ENCODE assay signal across 10 cellular contexts in genomic region chr2:175152242-175152641, GRCh38. TPM values are rescaled to one million over a fixed set of nuclear protein-coding genes. Genes with fewer than 3 reads are reported as not detected.
A peak's percentile ranks its signal among the peaks of the same experiment; 100 is the strongest.
DNase-seq lines count a peak whose midpoint lies in the region; ATAC-seq and TF ChIP-seq lines count a peak whose summit lies in the region.
"Had no signal": no experiment of that assay in that cellular context is flagged by ENCODE, and none has a peak within 500 bp of the region (broad histone marks: within the 10 kb centered on the region; RNA-seq: fewer than 3 reads in every experiment).

No MANE protein-coding gene starts in this region.

- no peak overlapping the region for H3K4me3 Mint-ChIP-seq in activated naive CD4-positive, alpha-beta T cell treated with anti-CD3 and anti-CD28 coated beads for 36 hours
- H3K4me3 Mint-ChIP-seq in stimulated activated naive B cell treated with anti-CD40 and anti-IgM and Interleukin-4, amounts not matched to agents 10 μg/mL and 1 μg/mL and 100 μg/mL, for 72 hours, result no peak overlapping the region
- no peak overlapping the region for H3K4me3 Mint-ChIP-seq in HFFc6

- intact Hi-C loops in activated naive CD4-positive, alpha-beta T cell treated with anti-CD3 and anti-CD28 coated beads for 36 hours (cut with micrococcal nuclease), result loop anchor here (1.0 to 5.0 kb wide), 2 partner anchors 16 to 400 kb away; partner anchors contain the start of gene ATF2

- peaks cover 16% of the 10 kb centered on the region for H3K36me3 Mint-ChIP-seq in activated naive CD4-positive, alpha-beta T cell treated with anti-CD3 and anti-CD28 coated beads for 36 hours (ENCODE audit: low read depth)
- H3K36me3 Mint-ChIP-seq in stimulated activated naive B cell treated with anti-CD40 and anti-IgM and Interleukin-4, amounts not matched to agents 10 μg/mL and 1 μg/mL and 100 μg/mL, for 72 hours, result peaks cover 12 to 28% of the 10 kb centered on the region in 2 donors
- H3K36me3 Mint-ChIP-seq in HFFc6 (ENCODE audit: low read depth), result peaks cover 26% of the 10 kb centered on the region

- no peaks in the 10 kb centered on the region for H3K27me3 Mint-ChIP-seq in activated naive CD4-positive, alpha-beta T cell treated with anti-CD3 and anti-CD28 coated beads for 36 hours (ENCODE audit: low read depth)
- H3K27me3 Mint-ChIP-seq in stimulated activated naive B cell treated with anti-CD40 and anti-IgM and Interleukin-4, amounts not matched to agents 10 μg/mL and 1 μg/mL and 100 μg/mL, for 72 hours, result no peaks in the 10 kb centered on the region
- no peaks in the 10 kb centered on the region for H3K27me3 Mint-ChIP-seq in HFFc6 (ENCODE audit: insufficient read depth)

- no peaks in the 10 kb centered on the region for H3K9me3 Mint-ChIP-seq in activated naive CD4-positive, alpha-beta T cell treated with anti-CD3 and anti-CD28 coated beads for 36 hours
- no peaks in the 10 kb centered on the region for H3K9me3 Mint-ChIP-seq in stimulated activated naive B cell treated with anti-CD40 and anti-IgM and Interleukin-4, amounts not matched to agents 10 μg/mL and 1 μg/mL and 100 μg/mL, for 72 hours
- no peaks in the 10 kb centered on the region for H3K9me3 Mint-ChIP-seq in HFFc6
- H3K9me3 Mint-ChIP-seq: activated T-helper 2 cell treated with anti-CD3 and anti-CD28 coated beads, Interferon-gamma antibody, Interleukin-2, Interleukin-4, amounts not matched to agents 10 μg/mL and 5 μg/mL and 100 μg/mL, durations not matched to agents 14 hours and 24 hours and 36 hours had no signal

- H3K27ac Mint-ChIP-seq in activated naive CD4-positive, alpha-beta T cell treated with anti-CD3 and anti-CD28 coated beads for 36 hours, result peak overlapping the region; percentile 31
- H3K27ac Mint-ChIP-seq in stimulated activated naive B cell treated with anti-CD40 and anti-IgM and Interleukin-4, amounts not matched to agents 10 μg/mL and 1 μg/mL and 100 μg/mL, for 72 hours, result peak overlapping the region; percentile 9
- no peak overlapping the region for H3K27ac Mint-ChIP-seq in HFFc6
- H3K27ac Mint-ChIP-seq: activated T-helper 2 cell treated with anti-CD3 and anti-CD28 coated beads, Interferon-gamma antibody, Interleukin-2, Interleukin-4, amounts not matched to agents 10 μg/mL and 5 μg/mL and 100 μg/mL, durations not matched to agents 14 hours and 24 hours and 36 hours had no signal

- CTCF ChIA-PET in activated naive CD4-positive, alpha-beta T cell treated with anti-CD3 and anti-CD28 coated beads for 36 hours (lab: Charles Lee), result no interaction called here

- DNase-seq in activated naive CD4-positive, alpha-beta T cell treated with anti-CD3 and anti-CD28 coated beads for 36 hours, result no peak
- no peak for DNase-seq in activated naive CD4-positive, alpha-beta T cell treated with anti-CD3 and anti-CD28 coated beads, Interleukin-2, amount 50 U/mL, for 16 hours
- DNase-seq in stimulated activated naive B cell treated with anti-CD40 and anti-IgM and Interleukin-4, amounts not matched to agents 10 μg/mL and 1 μg/mL and 100 μg/mL, for 72 hours, result no peak
- no peak for DNase-seq in midbrain (lab: John Stamatoyannopoulos, UW)
- no peak for DNase-seq in HFFc6
- DNase-seq: T1000 had no signal

- ATAC-seq in HG02610 (IDR thresholded peaks at IDR 0.05; ENCODE audit: unreplicated experiment) (peak; percentile 81), HG03442 (IDR thresholded peaks at IDR 0.05; ENCODE audit: unreplicated experiment) (peak; percentile 75), HG03457 (IDR thresholded peaks at IDR 0.05; ENCODE audit: unreplicated experiment) (no peak)
- ATAC-seq in stimulated activated naive B cell treated with anti-CD40 and anti-IgM and Interleukin-4, amounts not matched to agents 10 μg/mL and 1 μg/mL and 100 μg/mL, for 72 hours (replicated peaks), result no peak

- H3K4me1 Mint-ChIP-seq in activated naive CD4-positive, alpha-beta T cell treated with anti-CD3 and anti-CD28 coated beads for 36 hours (ENCODE audit: low read depth), result peaks cover 49% of the 10 kb centered on the region
- H3K4me1 Mint-ChIP-seq in stimulated activated naive B cell treated with anti-CD40 and anti-IgM and Interleukin-4, amounts not matched to agents 10 μg/mL and 1 μg/mL and 100 μg/mL, for 72 hours, result peaks cover 9 to 36% of the 10 kb centered on the region in 2 donors
- H3K4me1 Mint-ChIP-seq in HFFc6 (ENCODE audit: low read depth), result peaks cover 75% of the 10 kb centered on the region

- TF ChIP-seq CTCF in HFFc6 (IDR thresholded peaks at IDR 0.05), result no peak

RNA-seq across cellular contexts. Expression of gene ATF2, which starts 15.8 kb away (rescaled TPM):
- total RNA-seq in activated naive CD4-positive, alpha-beta T cell treated with anti-CD3 and anti-CD28 coated beads for 36 hours, result 10 to 100 TPM; 48.0 to 53.3 TPM
- 10 to 100 TPM; 34.1 to 43.9 (median 38.2) TPM for total RNA-seq in HFFc6 (2021; fragmentation: NEBNext Ultra II Directional; extraction: Animal tissue kit (Norgen Biotek cat#: 25700))

RNA-seq across cellular contexts. Expression of gene ATP5MC3, which starts 29.3 kb away (rescaled TPM):
- 100 to 1,000 TPM; 308 to 310 TPM for total RNA-seq in activated naive CD4-positive, alpha-beta T cell treated with anti-CD3 and anti-CD28 coated beads for 36 hours
- 100 to 1,000 TPM; 291 to 313 (median 301) TPM for total RNA-seq in HFFc6 (2021; fragmentation: NEBNext Ultra II Directional; extraction: Animal tissue kit (Norgen Biotek cat#: 25700))

Comparison
In these comparisons a context has a peak if more than half of its experiments do, and no peak if none do; other contexts are left out.
1. ATAC-seq: peak in HG02610 (single experiment) and HG03442 (single experiment); none in stimulated activated naive B cell treated with anti-CD40 and anti-IgM and Interleukin-4, amounts not matched to agents 10 μg/mL and 1 μg/mL and 100 μg/mL, for 72 hours (0 of 2) and HG03457 (single experiment).